In genomic region chr10:63227207-63227895, GRCh38 we compare ENCODE assay signal across 9 cellular contexts.
DNase-seq lines count a peak whose midpoint lies in the region; ATAC-seq lines count a peak whose summit lies in the region.
"Had no signal": no experiment of that assay in that cellular context is flagged by ENCODE, and none has a peak within 500 bp of the region (broad histone marks: within the 10 kb centered on the region; RNA-seq: fewer than 3 reads in every experiment).

No MANE protein-coding gene starts in this region.

- DNase-seq in activated T-cell treated with anti-CD3 and anti-CD28 coated beads, Interleukin-2, amount 50 U/mL, for 24 hours, result no peak
- DNase-seq in activated T-cell treated with anti-CD3 and anti-CD28 coated beads, Interleukin-2, amount 50 U/mL, for 1 hour, result no peak
- DNase-seq in NK-92 treated with Interleukin-12 subunit alpha and Interleukin-12 subunit beta, amount 100 ng/mL, for 24 hours (lab: John Stamatoyannopoulos, UW), result no peak
- no peak for DNase-seq in LoVo (ENCODE audit: low spot score)
- DNase-seq in activated CD8-positive, alpha-beta memory T cell treated with anti-CD3 and anti-CD28 coated beads, Interleukin-2, amount 50 U/mL, for 48 hours, result no peak
- DNase-seq: nucleus accumbens had no signal

- H3K4me1 Mint-ChIP-seq in activated T-cell treated with anti-CD3 and anti-CD28 coated beads, Interleukin-2, amount 50 U/mL, for 24 hours (ENCODE audit: low read depth), result peaks cover 67% of the 10 kb centered on the region
- H3K4me1 Mint-ChIP-seq in activated T-helper 17 cell treated with anti-CD3 and anti-CD28 coated beads, Interleukin-2, amount 50 U/mL, for 72 hours, result peaks cover 25% of the 10 kb centered on the region
- H3K4me1 Mint-ChIP-seq in stimulated activated memory B cell treated with anti-CD40 and anti-IgM and Interleukin-4, amounts not matched to agents 10 μg/mL and 1 μg/mL and 100 μg/mL, for 72 hours, result peaks cover 58% of the 10 kb centered on the region

- peak overlapping the region; percentile 97 for H3K27ac Mint-ChIP-seq in activated T-cell treated with anti-CD3 and anti-CD28 coated beads, Interleukin-2, amount 50 U/mL, for 24 hours
- peak overlapping the region; percentile 93 for H3K27ac Mint-ChIP-seq in activated T-helper 17 cell treated with anti-CD3 and anti-CD28 coated beads, Interleukin-2, amount 50 U/mL, for 72 hours
- peak overlapping the region; percentile 82 for H3K27ac Mint-ChIP-seq in stimulated activated memory B cell treated with anti-CD40 and anti-IgM and Interleukin-4, amounts not matched to agents 10 μg/mL and 1 μg/mL and 100 μg/mL, for 72 hours

- H3K9me3 Mint-ChIP-seq in activated T-cell treated with anti-CD3 and anti-CD28 coated beads, Interleukin-2, amount 50 U/mL, for 24 hours, result no peaks in the 10 kb centered on the region
- peaks cover 3% of the 10 kb centered on the region for H3K9me3 Mint-ChIP-seq in activated T-helper 17 cell treated with anti-CD3 and anti-CD28 coated beads, Interleukin-2, amount 50 U/mL, for 72 hours
- no peaks in the 10 kb centered on the region for H3K9me3 Mint-ChIP-seq in stimulated activated memory B cell treated with anti-CD40 and anti-IgM and Interleukin-4, amounts not matched to agents 10 μg/mL and 1 μg/mL and 100 μg/mL, for 72 hours

- H3K36me3 Mint-ChIP-seq in activated T-cell treated with anti-CD3 and anti-CD28 coated beads, Interleukin-2, amount 50 U/mL, for 24 hours (ENCODE audit: low read depth), result peaks cover 17% of the 10 kb centered on the region
- peaks cover 18% of the 10 kb centered on the region for H3K36me3 Mint-ChIP-seq in activated T-helper 17 cell treated with anti-CD3 and anti-CD28 coated beads, Interleukin-2, amount 50 U/mL, for 72 hours (ENCODE audit: low read depth)
- peaks cover 12% of the 10 kb centered on the region for H3K36me3 Mint-ChIP-seq in stimulated activated memory B cell treated with anti-CD40 and anti-IgM and Interleukin-4, amounts not matched to agents 10 μg/mL and 1 μg/mL and 100 μg/mL, for 72 hours

- ATAC-seq in HG03045 (IDR thresholded peaks at IDR 0.05; ENCODE audit: unreplicated experiment), result peak; percentile 50
- peak; percentile 66 for ATAC-seq in activated T-helper 17 cell treated with anti-CD3 and anti-CD28 coated beads, Interleukin-2, amount 50 U/mL, for 72 hours (replicated peaks)
- no peak for ATAC-seq in stimulated activated memory B cell treated with anti-CD40 and anti-IgM and Interleukin-4, amounts not matched to agents 10 μg/mL and 1 μg/mL and 100 μg/mL, for 72 hours

- peak overlapping the region; percentile 28 for H3K4me3 Mint-ChIP-seq in activated T-cell treated with anti-CD3 and anti-CD28 coated beads, Interleukin-2, amount 50 U/mL, for 24 hours
- H3K4me3 Mint-ChIP-seq in activated T-helper 17 cell treated with anti-CD3 and anti-CD28 coated beads, Interleukin-2, amount 50 U/mL, for 72 hours, result peak overlapping the region; percentile 79
- peak overlapping the region; percentile 44 for H3K4me3 Mint-ChIP-seq in stimulated activated memory B cell treated with anti-CD40 and anti-IgM and Interleukin-4, amounts not matched to agents 10 μg/mL and 1 μg/mL and 100 μg/mL, for 72 hours

- no peaks in the 10 kb centered on the region for H3K27me3 Mint-ChIP-seq in activated T-cell treated with anti-CD3 and anti-CD28 coated beads, Interleukin-2, amount 50 U/mL, for 24 hours
- no peaks in the 10 kb centered on the region for H3K27me3 Mint-ChIP-seq in activated T-helper 17 cell treated with anti-CD3 and anti-CD28 coated beads, Interleukin-2, amount 50 U/mL, for 72 hours
- H3K27me3 Mint-ChIP-seq in stimulated activated memory B cell treated with anti-CD40 and anti-IgM and Interleukin-4, amounts not matched to agents 10 μg/mL and 1 μg/mL and 100 μg/mL, for 72 hours, result no peaks in the 10 kb centered on the region

Comparison
In these comparisons a context has a peak if more than half of its experiments do, and no peak if none do; other contexts are left out.
1. H3K4me3 Mint-ChIP-seq: peak in every context shown above with its lines; median percentile 79 in activated T-helper 17 cell treated with anti-CD3 and anti-CD28 coated beads, Interleukin-2, amount 50 U/mL, for 72 hours; 44 in stimulated activated memory B cell treated with anti-CD40 and anti-IgM and Interleukin-4, amounts not matched to agents 10 μg/mL and 1 μg/mL and 100 μg/mL, for 72 hours; 28 in activated T-cell treated with anti-CD3 and anti-CD28 coated beads, Interleukin-2, amount 50 U/mL, for 24 hours.